In the genomic region with DNA sequence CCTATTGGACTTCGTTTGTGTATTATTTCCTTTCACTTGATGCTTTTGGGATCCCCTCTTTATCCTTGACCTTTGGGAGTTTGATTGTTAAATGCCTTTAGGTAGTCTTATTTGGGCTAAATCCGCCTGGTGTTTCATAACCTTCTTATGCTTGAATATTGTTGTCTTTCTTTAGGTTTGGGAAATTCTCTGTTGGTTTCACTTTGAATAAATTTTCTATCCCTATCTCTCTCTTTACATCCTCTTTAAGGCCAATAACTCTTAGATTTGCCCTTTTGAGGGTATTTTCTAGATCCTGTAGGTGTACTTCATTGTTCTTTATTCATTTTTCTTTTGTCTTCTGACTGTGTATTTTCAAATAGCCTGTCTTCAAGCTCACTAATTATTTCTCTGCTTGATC, we compare ENCODE assay signal across 1 cellular context.
TF ChIP-seq lines count a peak whose summit lies in the region.

No MANE protein-coding gene starts in this region.

TF ChIP-seq in HepG2, 621 proteins besides CTCF, POLR2A, EP300 and RAD21 (continued from another document):
- TF ChIP-seq, protein P1, sequence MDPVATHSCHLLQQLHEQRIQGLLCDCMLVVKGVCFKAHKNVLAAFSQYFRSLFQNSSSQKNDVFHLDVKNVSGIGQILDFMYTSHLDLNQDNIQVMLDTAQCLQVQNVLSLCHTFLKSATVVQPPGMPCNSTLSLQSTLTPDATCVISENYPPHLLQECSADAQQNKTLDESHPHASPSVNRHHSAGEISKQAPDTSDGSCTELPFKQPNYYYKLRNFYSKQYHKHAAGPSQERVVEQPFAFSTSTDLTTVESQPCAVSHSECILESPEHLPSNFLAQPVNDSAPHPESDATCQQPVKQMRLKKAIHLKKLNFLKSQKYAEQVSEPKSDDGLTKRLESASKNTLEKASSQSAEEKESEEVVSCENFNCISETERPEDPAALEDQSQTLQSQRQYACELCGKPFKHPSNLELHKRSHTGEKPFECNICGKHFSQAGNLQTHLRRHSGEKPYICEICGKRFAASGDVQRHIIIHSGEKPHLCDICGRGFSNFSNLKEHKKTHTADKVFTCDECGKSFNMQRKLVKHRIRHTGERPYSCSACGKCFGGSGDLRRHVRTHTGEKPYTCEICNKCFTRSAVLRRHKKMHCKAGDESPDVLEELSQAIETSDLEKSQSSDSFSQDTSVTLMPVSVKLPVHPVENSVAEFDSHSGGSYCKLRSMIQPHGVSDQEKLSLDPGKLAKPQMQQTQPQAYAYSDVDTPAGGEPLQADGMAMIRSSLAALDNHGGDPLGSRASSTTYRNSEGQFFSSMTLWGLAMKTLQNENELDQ (CRISPR knock-in tag; IDR thresholded peaks at IDR 0.05; ENCODE audit: borderline replicate concordance) = no peak
- TF ChIP-seq MLLT10 (CRISPR knock-in tag; IDR thresholded peaks at IDR 0.05) = no peak
- TF ChIP-seq, protein P2, sequence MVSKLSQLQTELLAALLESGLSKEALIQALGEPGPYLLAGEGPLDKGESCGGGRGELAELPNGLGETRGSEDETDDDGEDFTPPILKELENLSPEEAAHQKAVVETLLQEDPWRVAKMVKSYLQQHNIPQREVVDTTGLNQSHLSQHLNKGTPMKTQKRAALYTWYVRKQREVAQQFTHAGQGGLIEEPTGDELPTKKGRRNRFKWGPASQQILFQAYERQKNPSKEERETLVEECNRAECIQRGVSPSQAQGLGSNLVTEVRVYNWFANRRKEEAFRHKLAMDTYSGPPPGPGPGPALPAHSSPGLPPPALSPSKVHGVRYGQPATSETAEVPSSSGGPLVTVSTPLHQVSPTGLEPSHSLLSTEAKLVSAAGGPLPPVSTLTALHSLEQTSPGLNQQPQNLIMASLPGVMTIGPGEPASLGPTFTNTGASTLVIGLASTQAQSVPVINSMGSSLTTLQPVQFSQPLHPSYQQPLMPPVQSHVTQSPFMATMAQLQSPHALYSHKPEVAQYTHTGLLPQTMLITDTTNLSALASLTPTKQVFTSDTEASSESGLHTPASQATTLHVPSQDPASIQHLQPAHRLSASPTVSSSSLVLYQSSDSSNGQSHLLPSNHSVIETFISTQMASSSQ (IDR thresholded peaks at IDR 0.05; ENCODE audit: low read depth) = no peak
- TF ChIP-seq, protein P2 (CRISPR knock-in tag; IDR thresholded peaks at IDR 0.05; ENCODE audit: borderline replicate concordance) = no peak
- TF ChIP-seq SPEN (CRISPR knock-in tag; IDR thresholded peaks at IDR 0.05; ENCODE audit: low read depth) = no peak
- TF ChIP-seq, protein P3, sequence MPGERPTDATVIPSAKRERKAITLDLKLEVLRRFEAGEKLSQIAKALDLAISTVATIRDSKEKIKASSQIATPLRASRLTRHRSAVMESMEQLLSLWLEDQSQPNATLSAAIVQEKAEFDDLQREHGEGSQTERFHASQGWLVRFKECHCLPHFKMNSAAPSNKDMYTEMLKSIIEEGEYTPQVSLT (CRISPR knock-in tag; IDR thresholded peaks at IDR 0.05; ENCODE audit: borderline replicate concordance, low read depth) = no peak
- TF ChIP-seq POLR2AphosphoS5 (IDR thresholded peaks at IDR 0.05; ENCODE audit: low read depth, low read length) = no peak
- TF ChIP-seq MED8 (CRISPR knock-in tag; IDR thresholded peaks at IDR 0.05; ENCODE audit: insufficient replicate concordance) = no peak
- TF ChIP-seq ISX (CRISPR knock-in tag; conservative IDR thresholded peaks at IDR 0.05) = no peak
- TF ChIP-seq SOX13 (IDR thresholded peaks at IDR 0.05) = no peak
- TF ChIP-seq SOX13 (CRISPR knock-in tag; conservative IDR thresholded peaks at IDR 0.05 in 1 of 2, IDR thresholded peaks at IDR 0.05 in 1 of 2) = no peak
- TF ChIP-seq CCDC6 (CRISPR knock-in tag; IDR thresholded peaks at IDR 0.05) = no peak
- TF ChIP-seq, protein P4, sequence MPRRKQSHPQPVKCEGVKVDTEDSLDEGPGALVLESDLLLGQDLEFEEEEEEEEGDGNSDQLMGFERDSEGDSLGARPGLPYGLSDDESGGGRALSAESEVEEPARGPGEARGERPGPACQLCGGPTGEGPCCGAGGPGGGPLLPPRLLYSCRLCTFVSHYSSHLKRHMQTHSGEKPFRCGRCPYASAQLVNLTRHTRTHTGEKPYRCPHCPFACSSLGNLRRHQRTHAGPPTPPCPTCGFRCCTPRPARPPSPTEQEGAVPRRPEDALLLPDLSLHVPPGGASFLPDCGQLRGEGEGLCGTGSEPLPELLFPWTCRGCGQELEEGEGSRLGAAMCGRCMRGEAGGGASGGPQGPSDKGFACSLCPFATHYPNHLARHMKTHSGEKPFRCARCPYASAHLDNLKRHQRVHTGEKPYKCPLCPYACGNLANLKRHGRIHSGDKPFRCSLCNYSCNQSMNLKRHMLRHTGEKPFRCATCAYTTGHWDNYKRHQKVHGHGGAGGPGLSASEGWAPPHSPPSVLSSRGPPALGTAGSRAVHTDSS (CRISPR knock-in tag; conservative IDR thresholded peaks at IDR 0.05) = no peak
- TF ChIP-seq, protein P5, sequence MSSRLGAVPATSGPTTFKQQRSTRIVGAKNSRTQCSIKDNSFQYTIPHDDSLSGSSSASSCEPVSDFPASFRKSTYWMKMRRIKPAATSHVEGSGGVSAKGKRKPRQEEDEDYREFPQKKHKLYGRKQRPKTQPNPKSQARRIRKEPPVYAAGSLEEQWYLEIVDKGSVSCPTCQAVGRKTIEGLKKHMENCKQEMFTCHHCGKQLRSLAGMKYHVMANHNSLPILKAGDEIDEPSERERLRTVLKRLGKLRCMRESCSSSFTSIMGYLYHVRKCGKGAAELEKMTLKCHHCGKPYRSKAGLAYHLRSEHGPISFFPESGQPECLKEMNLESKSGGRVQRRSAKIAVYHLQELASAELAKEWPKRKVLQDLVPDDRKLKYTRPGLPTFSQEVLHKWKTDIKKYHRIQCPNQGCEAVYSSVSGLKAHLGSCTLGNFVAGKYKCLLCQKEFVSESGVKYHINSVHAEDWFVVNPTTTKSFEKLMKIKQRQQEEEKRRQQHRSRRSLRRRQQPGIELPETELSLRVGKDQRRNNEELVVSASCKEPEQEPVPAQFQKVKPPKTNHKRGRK (CRISPR knock-in tag; IDR thresholded peaks at IDR 0.05) = no peak
- no peak for TF ChIP-seq SP5 (CRISPR knock-in tag; IDR thresholded peaks at IDR 0.05; ENCODE audit: borderline replicate concordance, low read depth)
